In genomic region chr10:17430647-17431355, GRCh38 we compare ENCODE assay signal across 8 cellular contexts. TPM values are rescaled to one million over a fixed set of nuclear protein-coding genes. Genes with fewer than 3 reads are reported as not detected.
DNase-seq lines count a peak whose midpoint lies in the region; ATAC-seq and TF ChIP-seq lines count a peak whose summit lies in the region.

No MANE protein-coding gene starts in this region.

- H3F3A ChIP-seq in SK-N-SH (replicated peaks; ENCODE audit: insufficient read depth) = no peaks in the 10 kb centered on the region

- no TSS peak for BruUV-seq in Calu3 (replicated peaks; lab: Mats Ljungman, UMichigan)

- no peak for TF ChIP-seq EP300 in SK-N-SH (IDR thresholded peaks at IDR 0.05; ENCODE audit: borderline replicate concordance in 1 of 2, low read depth in 1 of 2, low read length in 1 of 2)

- TF ChIP-seq CTCF in Calu3 (IDR thresholded peaks at IDR 0.05; ENCODE audit: unreplicated experiment) (peak; percentile 77), SK-N-SH (IDR thresholded peaks at IDR 0.05) (peak; percentile 97), adrenal gland (IDR thresholded peaks at IDR 0.05) (peak; percentile 67 to 91 (median 80)), heart left ventricle (IDR thresholded peaks at IDR 0.05) (peak; percentile 70 to 97 (median 87)), psoas muscle (IDR thresholded peaks at IDR 0.05) (peak; percentile 87)

- DNase-seq in Calu3 (peak; percentile 79), SK-N-SH (peak; percentile 61), adrenal gland (peak; percentile 62 to 92 (median 74)), heart left ventricle (peak; percentile 66 to 72 (median 71)), psoas muscle (peak; percentile 53 to 68), NCI-H524 treated with DMSO at 0.1 percent for 48 hours (lab: John Stamatoyannopoulos, UW) (no peak)

- H3K9me2 ChIP-seq in SK-N-SH = no peaks in the 10 kb centered on the region

- H4K20me1 ChIP-seq in SK-N-SH (ENCODE audit: insufficient read depth) = no peaks in the 10 kb centered on the region

- TF ChIP-seq RAD21 in SK-N-SH (IDR thresholded peaks at IDR 0.05; ENCODE audit: low read length) = peak; percentile 84

- peak; percentile 48 for ATAC-seq in HG02678 (IDR thresholded peaks at IDR 0.05; ENCODE audit: unreplicated experiment)
- peak in 3 of 4 donors; percentile 76 to 81 (median 81) for ATAC-seq in heart left ventricle
- ATAC-seq in psoas muscle = peak in 3 of 4 donors; percentile 54 to 82 (median 71)
- no peak for ATAC-seq in HG03521 (IDR thresholded peaks at IDR 0.05; ENCODE audit: unreplicated experiment)

- no peak overlapping the region for H2AFZ ChIP-seq in SK-N-SH (ENCODE audit: low read depth)

- peaks cover 16% of the 10 kb centered on the region for H3K4me1 Mint-ChIP-seq in Calu3 (ENCODE audit: low read depth, unreplicated experiment)

- no peak overlapping the region for H3K9ac ChIP-seq in SK-N-SH

- no peaks in the 10 kb centered on the region for H3K9me3 Mint-ChIP-seq in Calu3 (ENCODE audit: low read depth, unreplicated experiment)

- intact Hi-C loops in Calu3 (cut with micrococcal nuclease; ENCODE audit: unreplicated experiment) = loop anchor here (1.0 to 5.0 kb wide), 4 partner anchors 140 to 602 kb away; no protein-coding TSS in a partner anchor
- intact Hi-C loops in adrenal gland (cut with DNase I) = loop anchor here in 1 of 2 donors (10.0 kb wide), 1 partner anchor 606 kb away; no protein-coding TSS in a partner anchor
- intact Hi-C loops in heart left ventricle (cut with DNase I) = loop anchor here in 8 of 10 donors (2.0 to 10.0 kb wide), 5 partner anchors 176 to 604 kb away; no protein-coding TSS in a partner anchor
- intact Hi-C loops in psoas muscle (cut with DNase I) = loop anchor here (5.0 to 10.0 kb wide), 2 partner anchors 586 to 588 kb away; no protein-coding TSS in a partner anchor

- H3K36me3 Mint-ChIP-seq in Calu3 (ENCODE audit: insufficient read depth, unreplicated experiment) = no peaks in the 10 kb centered on the region

- H3K9me3 ChIP-seq in SK-N-SH (no peaks in the 10 kb centered on the region), adrenal gland (replicated peaks in 1 of 3) (no peaks in the 10 kb centered on the region), heart left ventricle (no peaks in the 10 kb centered on the region), psoas muscle (no peaks in the 10 kb centered on the region)

- POLR2A ChIA-PET in SK-N-SH (lab: Yijun Ruan, JAX) = no interaction called here

- no peak overlapping the region for H3K4me2 ChIP-seq in SK-N-SH

- no peak for TF ChIP-seq POLR2A in adrenal gland (IDR thresholded peaks at IDR 0.05)
- no peak for TF ChIP-seq POLR2A in heart left ventricle (IDR thresholded peaks at IDR 0.05)

- H3K79me2 ChIP-seq in SK-N-SH (ENCODE audit: insufficient read depth) = no peaks in the 10 kb centered on the region

- H3K4me1 ChIP-seq in SK-N-SH (ENCODE audit: control insufficient read depth in 1 of 2, insufficient read depth in 2 of 2, low read depth in 1 of 2, low read length in 1 of 2) (no peaks in the 10 kb centered on the region), adrenal gland (replicated peaks in 1 of 2) (no peaks in the 10 kb centered on the region), heart left ventricle (peaks cover 0 to 51% (median 16%) of the 10 kb centered on the region in 12 donors), psoas muscle (no peaks in the 10 kb centered on the region)

- WGBS in SK-N-SH (ENCODE audit: low lambda C conversion rate) = 44% methylated on average over 7 of the region's 7 CpGs
- WGBS in adrenal gland, 4 donors = 15 to 23% (median 20%) methylated on average over 7 of the region's 7 CpGs
- WGBS in heart left ventricle, 4 donors = 23 to 29% (median 27%) methylated on average over 7 of the region's 7 CpGs
- 20 to 25% (median 20%) methylated on average over 7 of the region's 7 CpGs for WGBS in psoas muscle, 3 donors

- peaks cover 39% of the 10 kb centered on the region for H3K27me3 Mint-ChIP-seq in Calu3 (ENCODE audit: unreplicated experiment)

- H3K36me3 ChIP-seq in SK-N-SH (replicated peaks in 1 of 2; ENCODE audit: control insufficient read depth in 1 of 2, insufficient read depth in 2 of 2, low read length in 1 of 2) = no peaks in the 10 kb centered on the region
- H3K36me3 ChIP-seq in adrenal gland (replicated peaks in 1 of 2) = no peaks in the 10 kb centered on the region
- no peaks in the 10 kb centered on the region for H3K36me3 ChIP-seq in heart left ventricle
- H3K36me3 ChIP-seq in psoas muscle (ENCODE audit: insufficient read depth in 1 of 2, low read depth in 1 of 2) = no peaks in the 10 kb centered on the region

- H3K27me3 ChIP-seq in SK-N-SH (ENCODE audit: insufficient read depth) (no peaks in the 10 kb centered on the region; the same call in 1 of the 2 replicates), adrenal gland (peaks cover 11% of the 10 kb centered on the region), heart left ventricle (peaks cover 0 to 5% (median 0%) of the 10 kb centered on the region in 9 donors), psoas muscle (ENCODE audit: insufficient read depth in 3 of 3, low read length in 2 of 3) (peaks cover 0 to 13% (median 0%) of the 10 kb centered on the region in 3 donors)

- H3K4me3 Mint-ChIP-seq in Calu3 (ENCODE audit: low read depth, unreplicated experiment) = no peak overlapping the region

- H3K27ac Mint-ChIP-seq in Calu3 (ENCODE audit: unreplicated experiment) = no peak overlapping the region

- H3K27ac ChIP-seq in SK-N-SH (ENCODE audit: low read depth in 2 of 2, low read length in 1 of 2) (no peak overlapping the region), adrenal gland (no peak overlapping the region), heart left ventricle (peak overlapping the region in 1 of 12 donors; percentile 20), psoas muscle (no peak overlapping the region)

- CTCF ChIA-PET in Calu3 (lab: Charles Lee) (no interaction called here), SK-N-SH (lab: Yijun Ruan, JAX) (interaction anchor here (0.6 to 6.3 kb wide), 14 partner anchors 8 to 603 kb away, joined by 3 to 44 read pairs (median 4); no protein-coding TSS in a partner anchor)

- H3K4me3 ChIP-seq in SK-N-SH (ENCODE audit: low read depth in 2 of 2, low read length in 1 of 2) (no peak overlapping the region; a peak in 1 of 4 replicates), adrenal gland (no peak overlapping the region), heart left ventricle (no peak overlapping the region), psoas muscle (no peak overlapping the region)

TF ChIP-seq in SK-N-SH, 30 proteins besides CTCF, POLR2A, EP300 and RAD21:
- no peak for TF ChIP-seq GABPA (IDR thresholded peaks at IDR 0.05; ENCODE audit: low read depth)
- TF ChIP-seq YY1 (IDR thresholded peaks at IDR 0.05; ENCODE audit: low read depth) = no peak
- TF ChIP-seq, protein P1, sequence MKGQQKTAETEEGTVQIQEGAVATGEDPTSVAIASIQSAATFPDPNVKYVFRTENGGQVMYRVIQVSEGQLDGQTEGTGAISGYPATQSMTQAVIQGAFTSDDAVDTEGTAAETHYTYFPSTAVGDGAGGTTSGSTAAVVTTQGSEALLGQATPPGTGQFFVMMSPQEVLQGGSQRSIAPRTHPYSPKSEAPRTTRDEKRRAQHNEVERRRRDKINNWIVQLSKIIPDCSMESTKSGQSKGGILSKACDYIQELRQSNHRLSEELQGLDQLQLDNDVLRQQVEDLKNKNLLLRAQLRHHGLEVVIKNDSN (IDR thresholded peaks at IDR 0.05; ENCODE audit: borderline replicate concordance, low read depth) = no peak
- peak; percentile 91 for TF ChIP-seq SMC3 (IDR thresholded peaks at IDR 0.05; ENCODE audit: low read depth, low read length)
- no peak for TF ChIP-seq FOXM1 (IDR thresholded peaks at IDR 0.05; ENCODE audit: low read depth)

RNA-seq across cellular contexts. Expression of gene ST8SIA6, which starts 23.6 kb away (rescaled TPM):
- total RNA-seq in Calu3 (2022) (0.14 TPM in 1 of 2 replicates, not detected in the other), adrenal gland (1 to 10 TPM in 3 of 8 donors, under 1 TPM in 5; 0.19 to 3.4 (median 0.85) TPM), heart left ventricle (10 to 100 TPM in 1 of 9 donors, 1 to 10 TPM in 8; 2.6 to 10.1 (median 5.2) TPM), psoas muscle (1 to 10 TPM; 1.1 to 2.1 (median 1.2) TPM)
- polyA plus RNA-seq in SK-N-SH (2012; rRNA removed) (0.03 TPM in 1 of 2 replicates, not detected in the other), adrenal gland (under 1 TPM in 2 of 3 donors, not detected in 1; 0.13 to 0.26 TPM), heart left ventricle (1 to 10 TPM in 1 of 2 donors, under 1 TPM in 1; 0.80 to 3.6 TPM), psoas muscle (under 1 TPM; 0.12 to 0.23 (median 0.13) TPM)
- polyA plus RNA-seq in SK-N-SH (2012; cell fraction: cytosol; rRNA removed) = 0.03 TPM in 1 of 2 replicates, not detected in the other
- not detected in 2 replicates for polyA plus RNA-seq in SK-N-SH (2012; cell fraction: nucleus; rRNA removed)
